ENCODE assay signal across 8 cellular contexts in the genomic region with DNA sequence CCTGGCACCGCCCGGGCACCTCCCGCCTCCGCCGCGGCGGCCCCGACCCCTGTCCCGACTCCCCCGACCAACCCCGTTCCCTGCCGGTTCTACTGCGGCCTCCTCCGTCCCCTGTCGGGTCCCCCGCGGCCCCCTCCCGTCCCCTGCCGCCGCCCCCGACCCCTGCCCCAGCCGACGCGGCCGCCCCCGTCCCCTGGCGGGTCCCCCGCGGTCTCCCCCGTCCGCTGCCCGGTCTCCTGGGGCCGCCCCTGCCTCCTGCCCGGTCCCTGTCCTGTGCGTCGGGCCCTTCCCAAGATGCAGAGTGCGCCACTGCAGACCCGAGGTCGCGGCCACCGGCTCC. TPM values are rescaled to one million over a fixed set of nuclear protein-coding genes. Genes with fewer than 3 reads are reported as not detected.
A peak's percentile ranks its signal among the peaks of the same experiment; 100 is the strongest.
DNase-seq lines count a peak whose midpoint lies in the region; ATAC-seq and TF ChIP-seq lines count a peak whose summit lies in the region.
"Not testable (repeated sequence)": the region's sequence is repeated elsewhere in the genome, so short reads cannot be mapped to it uniquely, and the experiment has no call there.

No MANE protein-coding gene starts in this region.

- H3K4me3 ChIP-seq in CD4-positive, CD25-positive, alpha-beta regulatory T cell (ENCODE audit: low read depth, low read length): peak overlapping the region; percentile 37
- not testable (repeated sequence) for H3K4me3 ChIP-seq in endocrine pancreas (ENCODE audit: control insufficient read depth, insufficient read depth, low read length)
- H3K4me3 ChIP-seq in neuron (ENCODE audit: low read length) (peak overlapping the region; percentile 66), suprapubic skin (peak overlapping the region; percentile 63)

- not testable (repeated sequence) for H3K9me3 ChIP-seq in CD4-positive, CD25-positive, alpha-beta regulatory T cell (ENCODE audit: control insufficient read depth in 2 of 2, low read length in 2 of 2); endocrine pancreas (ENCODE audit: control insufficient read depth, low read length); neuron (ENCODE audit: low read length); suprapubic skin

- H3K27ac ChIP-seq in CD4-positive, CD25-positive, alpha-beta regulatory T cell (ENCODE audit: insufficient read depth, low read length, poor library complexity, severe bottlenecking): peak overlapping the region; percentile 83
- H3K27ac ChIP-seq in RWPE1 (peak overlapping the region; percentile 84), suprapubic skin (peak overlapping the region; percentile 84)

- ATAC-seq in CD4-positive, CD25-positive, alpha-beta regulatory T cell (ENCODE audit: low read depth in 2 of 2): peak in 1 of 2 donors; percentile 2
- peak; percentile 14 for ATAC-seq in HG02610 (IDR thresholded peaks at IDR 0.05; ENCODE audit: unreplicated experiment)

- H2AFZ ChIP-seq in neuron (ENCODE audit: low read depth, low read length): not testable (repeated sequence)

- CTCF ChIA-PET in RWPE1 (lab: Yijun Ruan, JAX): not testable (repeated sequence)

- H3K27me3 Mint-ChIP-seq in CD4-positive, CD25-positive, alpha-beta regulatory T cell; activated naive CD8-positive, alpha-beta T cell treated with anti-CD3 and anti-CD28 coated beads for 36 hours: not testable (repeated sequence)
- H3K27me3 Mint-ChIP-seq in immature natural killer cell (ENCODE audit: low read depth in 3 of 3): peaks cover 7 to 11% (median 11%) of the 10 kb centered on the region in 3 donors

- peak overlapping the region; percentile 90 to 97 (median 90) for H3K4me3 Mint-ChIP-seq in CD4-positive, CD25-positive, alpha-beta regulatory T cell
- H3K4me3 Mint-ChIP-seq in activated naive CD8-positive, alpha-beta T cell treated with anti-CD3 and anti-CD28 coated beads for 36 hours: peak overlapping the region; percentile 90
- H3K4me3 Mint-ChIP-seq in immature natural killer cell: peak overlapping the region; percentile 49 to 99 (median 96)

- peak overlapping the region in 2 of 3 donors; percentile 83 to 90 for H3K27ac Mint-ChIP-seq in CD4-positive, CD25-positive, alpha-beta regulatory T cell
- peak overlapping the region; percentile 82 for H3K27ac Mint-ChIP-seq in activated naive CD8-positive, alpha-beta T cell treated with anti-CD3 and anti-CD28 coated beads for 36 hours
- peak overlapping the region in 3 of 6 donors; percentile 73 to 93 (median 89) for H3K27ac Mint-ChIP-seq in immature natural killer cell

- not testable (repeated sequence) for H3K36me3 Mint-ChIP-seq in CD4-positive, CD25-positive, alpha-beta regulatory T cell; immature natural killer cell
- H3K36me3 Mint-ChIP-seq in activated naive CD8-positive, alpha-beta T cell treated with anti-CD3 and anti-CD28 coated beads for 36 hours: peaks cover 15% of the 10 kb centered on the region

- POLR2A ChIA-PET in RWPE1 (lab: Yijun Ruan, JAX; ENCODE audit: low non-redundant PET): not testable (repeated sequence)

- not testable (repeated sequence) for TF ChIP-seq CTCF in RWPE1 (conservative IDR thresholded peaks at IDR 0.05; ENCODE audit: low read depth); suprapubic skin (IDR thresholded peaks at IDR 0.05)

- H3K36me3 ChIP-seq in CD4-positive, CD25-positive, alpha-beta regulatory T cell (ENCODE audit: control insufficient read depth, insufficient read depth, low read length): peaks cover 18% of the 10 kb centered on the region
- H3K36me3 ChIP-seq in endocrine pancreas (ENCODE audit: control insufficient read depth, insufficient read depth, low read length): not testable (repeated sequence)
- peaks cover 15% of the 10 kb centered on the region for H3K36me3 ChIP-seq in neuron (ENCODE audit: insufficient read depth, low read length)
- peaks cover 15% of the 10 kb centered on the region for H3K36me3 ChIP-seq in suprapubic skin

- not testable (repeated sequence) for TF ChIP-seq EP300 in suprapubic skin (IDR thresholded peaks at IDR 0.05)

- not testable (repeated sequence) for DNase-seq in CD4-positive, CD25-positive, alpha-beta regulatory T cell; RWPE1 (ENCODE audit: low spot score); activated naive CD8-positive, alpha-beta T cell treated with anti-CD3 and anti-CD28 coated beads for 36 hours; immature natural killer cell; suprapubic skin (ENCODE audit: low spot score in 2 of 2)

- not testable (repeated sequence) for TF ChIP-seq POLR2A in suprapubic skin (IDR thresholded peaks at IDR 0.05)

- peaks cover 19% of the 10 kb centered on the region for H3K4me1 ChIP-seq in CD4-positive, CD25-positive, alpha-beta regulatory T cell (ENCODE audit: control insufficient read depth, insufficient read depth, low read length, poor library complexity, severe bottlenecking)
- not testable (repeated sequence) for H3K4me1 ChIP-seq in endocrine pancreas (ENCODE audit: control insufficient read depth, insufficient read depth, low read length); neuron (ENCODE audit: insufficient read depth, low read length)
- H3K4me1 ChIP-seq in suprapubic skin: peaks cover 27% of the 10 kb centered on the region

- peak overlapping the region; percentile 96 for H3K9ac ChIP-seq in endocrine pancreas (ENCODE audit: control insufficient read depth, insufficient read depth, low read length)

- WGBS in suprapubic skin: 2% methylated on average over 9 of the region's 41 CpGs

- H3K4me1 Mint-ChIP-seq in CD4-positive, CD25-positive, alpha-beta regulatory T cell: peaks cover 13 to 53% (median 34%) of the 10 kb centered on the region in 4 donors
- peaks cover 35% of the 10 kb centered on the region for H3K4me1 Mint-ChIP-seq in activated naive CD8-positive, alpha-beta T cell treated with anti-CD3 and anti-CD28 coated beads for 36 hours
- peaks cover 27 to 45% of the 10 kb centered on the region in 2 donors for H3K4me1 Mint-ChIP-seq in immature natural killer cell

- H3K9me3 Mint-ChIP-seq in CD4-positive, CD25-positive, alpha-beta regulatory T cell; activated naive CD8-positive, alpha-beta T cell treated with anti-CD3 and anti-CD28 coated beads for 36 hours; immature natural killer cell: not testable (repeated sequence)

- H3K27me3 ChIP-seq in CD4-positive, CD25-positive, alpha-beta regulatory T cell (ENCODE audit: control insufficient read depth, insufficient read depth, low read length); endocrine pancreas (ENCODE audit: control insufficient read depth, insufficient read depth, low read length); neuron (ENCODE audit: insufficient read depth, low read length); suprapubic skin: not testable (repeated sequence)

RNA-seq across cellular contexts. Expression of gene PDCD6, which starts 0.4 kb away (rescaled TPM):
- total RNA-seq in CD4-positive, CD25-positive, alpha-beta regulatory T cell: 55.3 TPM
- 100 to 1,000 TPM; 218 to 245 (median 231) TPM for polyA plus RNA-seq in CD4-positive, CD25-positive, alpha-beta regulatory T cell
- 100 to 1,000 TPM in 1 of 2 experiments, 10 to 100 TPM in 1; 97.3 to 102 TPM for total RNA-seq in activated naive CD8-positive, alpha-beta T cell treated with anti-CD3 and anti-CD28 coated beads for 36 hours
- 100 to 1,000 TPM; 209 to 392 (median 236) TPM for polyA plus RNA-seq in immature natural killer cell
- 100 to 1,000 TPM in 1 of 4 donors, 10 to 100 TPM in 3; 90.1 to 105 (median 96.7) TPM for total RNA-seq in suprapubic skin

RNA-seq across cellular contexts. Expression of gene AHRR, which starts 49.7 kb away (rescaled TPM):
- 4.5 TPM for total RNA-seq in CD4-positive, CD25-positive, alpha-beta regulatory T cell
- under 1 TPM; 0.20 to 0.82 (median 0.62) TPM for polyA plus RNA-seq in CD4-positive, CD25-positive, alpha-beta regulatory T cell
- 10 to 100 TPM; 24.0 to 26.6 TPM for total RNA-seq in activated naive CD8-positive, alpha-beta T cell treated with anti-CD3 and anti-CD28 coated beads for 36 hours
- under 1 TPM in 1 of 3 donors, not detected in 2; 0.16 TPM for polyA plus RNA-seq in immature natural killer cell
- 10 to 100 TPM in 1 of 4 donors, 1 to 10 TPM in 3; 3.0 to 10.7 (median 4.2) TPM for total RNA-seq in suprapubic skin

RNA-seq across cellular contexts. Expression of gene SDHA, which starts 53.7 kb away (rescaled TPM):
- total RNA-seq in CD4-positive, CD25-positive, alpha-beta regulatory T cell: 246 TPM
- 100 to 1,000 TPM; 211 to 290 (median 229) TPM for polyA plus RNA-seq in CD4-positive, CD25-positive, alpha-beta regulatory T cell
- 100 to 1,000 TPM; 146 to 149 TPM for total RNA-seq in activated naive CD8-positive, alpha-beta T cell treated with anti-CD3 and anti-CD28 coated beads for 36 hours
- 100 to 1,000 TPM; 140 to 224 (median 208) TPM for polyA plus RNA-seq in immature natural killer cell
- 10 to 100 TPM; 51.5 to 80.2 (median 68.7) TPM for total RNA-seq in suprapubic skin

RNA-seq across cellular contexts. Expression of gene CCDC127, which starts 53.8 kb away (rescaled TPM):
- 4.0 TPM for total RNA-seq in CD4-positive, CD25-positive, alpha-beta regulatory T cell
- 1 to 10 TPM; 3.2 to 5.7 (median 4.4) TPM for polyA plus RNA-seq in CD4-positive, CD25-positive, alpha-beta regulatory T cell
- total RNA-seq in activated naive CD8-positive, alpha-beta T cell treated with anti-CD3 and anti-CD28 coated beads for 36 hours: 1 to 10 TPM; 5.3 to 5.9 TPM
- 1 to 10 TPM; 2.4 to 3.8 (median 3.6) TPM for polyA plus RNA-seq in immature natural killer cell
- 10 to 100 TPM in 1 of 4 donors, 1 to 10 TPM in 3; 3.1 to 11.7 (median 5.1) TPM for total RNA-seq in suprapubic skin
